ENCODE assay signal across 10 cellular contexts in the genomic region with DNA sequence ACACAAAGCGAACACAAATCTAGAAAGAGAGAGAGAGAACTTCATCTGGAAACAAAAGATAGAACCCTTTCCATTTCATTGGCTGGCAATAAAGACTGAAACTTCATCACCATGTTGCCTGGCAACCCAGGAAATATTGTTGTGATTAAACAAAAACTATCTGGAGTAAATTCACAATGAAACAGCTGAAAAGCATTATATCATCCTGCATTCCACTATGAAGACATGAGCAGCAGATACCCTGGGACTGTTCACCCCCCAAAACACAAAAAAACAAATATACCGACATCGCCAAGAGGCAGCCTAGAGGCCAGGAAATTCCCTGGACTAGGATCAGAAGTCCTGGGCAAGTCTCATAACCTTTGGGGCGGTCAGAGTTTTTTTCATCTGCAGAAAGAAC.
DNase-seq lines count a peak whose midpoint lies in the region; ATAC-seq and TF ChIP-seq lines count a peak whose summit lies in the region.
"Had no signal": no experiment of that assay in that cellular context is flagged by ENCODE, and none has a peak within 500 bp of the region (broad histone marks: within the 10 kb centered on the region; RNA-seq: fewer than 3 reads in every experiment).

No MANE protein-coding gene starts in this region.

- WGBS in testis, 2 donors, result 48 to 61% methylated on average over 4 of the region's 4 CpGs

- H3K4me3 Mint-ChIP-seq in CD4-positive, CD25-positive, alpha-beta regulatory T cell, result peak overlapping the region in 3 of 4 donors; percentile 55 to 64 (median 62)
- H3K4me3 Mint-ChIP-seq in activated T-helper 17 cell treated with anti-CD3 and anti-CD28 coated beads, Interleukin-2, amount 50 U/mL, for 72 hours, result no peak overlapping the region
- H3K4me3 Mint-ChIP-seq: activated T-cell treated with anti-CD3 and anti-CD28 coated beads, Interleukin-2, amount 50 U/mL, for 4 hours had no signal

- no peak for ATAC-seq in CD4-positive, CD25-positive, alpha-beta regulatory T cell (ENCODE audit: low read depth in 2 of 2)
- ATAC-seq in activated T-helper 17 cell treated with anti-CD3 and anti-CD28 coated beads, Interleukin-2, amount 50 U/mL, for 72 hours (replicated peaks), result peak; percentile 19

- TF ChIP-seq POLR2A in testis (IDR thresholded peaks at IDR 0.05), result no peak

- H3K4me3 ChIP-seq in CD4-positive, CD25-positive, alpha-beta regulatory T cell (ENCODE audit: low read depth, low read length), result peak overlapping the region; percentile 49
- H3K4me3 ChIP-seq in rectal smooth muscle tissue (ENCODE audit: low read length), result no peak overlapping the region
- H3K4me3 ChIP-seq in SJCRH30, result no peak overlapping the region
- no peak overlapping the region for H3K4me3 ChIP-seq in testis

- no peak overlapping the region for H3K9ac ChIP-seq in rectal smooth muscle tissue (ENCODE audit: low read length)

- H3K4me1 Mint-ChIP-seq in CD4-positive, CD25-positive, alpha-beta regulatory T cell, result peaks cover 16 to 68% (median 40%) of the 10 kb centered on the region in 4 donors
- H3K4me1 Mint-ChIP-seq in activated T-helper 17 cell treated with anti-CD3 and anti-CD28 coated beads, Interleukin-2, amount 50 U/mL, for 72 hours, result peaks cover 4% of the 10 kb centered on the region

- peak overlapping the region; percentile 10 to 72 (median 71) for H3K27ac Mint-ChIP-seq in CD4-positive, CD25-positive, alpha-beta regulatory T cell
- no peak overlapping the region for H3K27ac Mint-ChIP-seq in activated T-helper 17 cell treated with anti-CD3 and anti-CD28 coated beads, Interleukin-2, amount 50 U/mL, for 72 hours

- no peak for TF ChIP-seq CTCF in testis (IDR thresholded peaks at IDR 0.05)

- no peaks in the 10 kb centered on the region for H3K27me3 Mint-ChIP-seq in CD4-positive, CD25-positive, alpha-beta regulatory T cell
- no peaks in the 10 kb centered on the region for H3K27me3 Mint-ChIP-seq in activated T-helper 17 cell treated with anti-CD3 and anti-CD28 coated beads, Interleukin-2, amount 50 U/mL, for 72 hours

- intact Hi-C loops in testis (cut with DNase I; ENCODE audit: low total_unique reads), result no loop called here

- H3K36me3 ChIP-seq in CD4-positive, CD25-positive, alpha-beta regulatory T cell (ENCODE audit: control insufficient read depth, insufficient read depth, low read length), result no peaks in the 10 kb centered on the region
- no peaks in the 10 kb centered on the region for H3K36me3 ChIP-seq in rectal smooth muscle tissue (ENCODE audit: control insufficient read depth, insufficient read depth, low read length)
- H3K36me3 ChIP-seq in SJCRH30, result no peaks in the 10 kb centered on the region
- H3K36me3 ChIP-seq in testis (ENCODE audit: low read depth, missing control alignments), result no peaks in the 10 kb centered on the region

- no peaks in the 10 kb centered on the region for H3K9me3 ChIP-seq in CD4-positive, CD25-positive, alpha-beta regulatory T cell (ENCODE audit: control insufficient read depth in 2 of 2, low read length in 2 of 2)
- H3K9me3 ChIP-seq in SJCRH30 (replicated peaks), result no peaks in the 10 kb centered on the region; the same call in 1 of the 2 replicates
- H3K9me3 ChIP-seq in testis, result no peaks in the 10 kb centered on the region

- no peaks in the 10 kb centered on the region for H3K9me3 Mint-ChIP-seq in CD4-positive, CD25-positive, alpha-beta regulatory T cell
- no peaks in the 10 kb centered on the region for H3K9me3 Mint-ChIP-seq in activated T-helper 17 cell treated with anti-CD3 and anti-CD28 coated beads, Interleukin-2, amount 50 U/mL, for 72 hours
- H3K9me3 Mint-ChIP-seq: activated T-cell treated with anti-CD3 and anti-CD28 coated beads, Interleukin-2, amount 50 U/mL, for 4 hours had no signal

- H3K27ac ChIP-seq in CD4-positive, CD25-positive, alpha-beta regulatory T cell (ENCODE audit: insufficient read depth, low read length, poor library complexity, severe bottlenecking), result no peak overlapping the region
- H3K27ac ChIP-seq in rectal smooth muscle tissue (ENCODE audit: low read depth, low read length) (peak overlapping the region; percentile 59), SJCRH30 (no peak overlapping the region), testis (peak overlapping the region in 1 of 2 donors; percentile 18)

- no peaks in the 10 kb centered on the region for H3K36me3 Mint-ChIP-seq in CD4-positive, CD25-positive, alpha-beta regulatory T cell
- H3K36me3 Mint-ChIP-seq in activated T-helper 17 cell treated with anti-CD3 and anti-CD28 coated beads, Interleukin-2, amount 50 U/mL, for 72 hours (ENCODE audit: low read depth), result no peaks in the 10 kb centered on the region

- peak in 1 of 3 donors; percentile 34 for DNase-seq in CD4-positive, CD25-positive, alpha-beta regulatory T cell
- DNase-seq in glomerular endothelial cell (ENCODE audit: extremely low read depth, low read depth, low spot score), result peak; percentile 88
- no peak for DNase-seq in NCI-H524 treated with DMSO at 0.1 percent for 48 hours (lab: John Stamatoyannopoulos, UW)
- DNase-seq in SJCRH30, result no peak
- no peak for DNase-seq in testis
- DNase-seq in GM19238 (ENCODE audit: insufficient read length, low spot score), result no peak
- DNase-seq: activated T-cell treated with anti-CD3 and anti-CD28 coated beads, Interleukin-2, amount 50 U/mL, for 4 hours; NCI-H2081 treated with DMSO at 0.1 percent for 48 hours had no signal

- no peaks in the 10 kb centered on the region for H3K27me3 ChIP-seq in CD4-positive, CD25-positive, alpha-beta regulatory T cell (ENCODE audit: control insufficient read depth, insufficient read depth, low read length)
- H3K27me3 ChIP-seq in rectal smooth muscle tissue (ENCODE audit: control insufficient read depth, insufficient read depth, low read length) (no peaks in the 10 kb centered on the region), SJCRH30 (no peaks in the 10 kb centered on the region), testis (no peaks in the 10 kb centered on the region)

- peaks cover 15% of the 10 kb centered on the region for H3K4me1 ChIP-seq in CD4-positive, CD25-positive, alpha-beta regulatory T cell (ENCODE audit: control insufficient read depth, insufficient read depth, low read length, poor library complexity, severe bottlenecking)
- H3K4me1 ChIP-seq in rectal smooth muscle tissue (ENCODE audit: control insufficient read depth, insufficient read depth, low read length) (peaks cover 3% of the 10 kb centered on the region), SJCRH30 (peaks cover 4% of the 10 kb centered on the region; the same call in 1 of the 2 replicates), testis (no peaks in the 10 kb centered on the region)
